ENCODE assay signal across 13 cellular contexts in the genomic region with DNA sequence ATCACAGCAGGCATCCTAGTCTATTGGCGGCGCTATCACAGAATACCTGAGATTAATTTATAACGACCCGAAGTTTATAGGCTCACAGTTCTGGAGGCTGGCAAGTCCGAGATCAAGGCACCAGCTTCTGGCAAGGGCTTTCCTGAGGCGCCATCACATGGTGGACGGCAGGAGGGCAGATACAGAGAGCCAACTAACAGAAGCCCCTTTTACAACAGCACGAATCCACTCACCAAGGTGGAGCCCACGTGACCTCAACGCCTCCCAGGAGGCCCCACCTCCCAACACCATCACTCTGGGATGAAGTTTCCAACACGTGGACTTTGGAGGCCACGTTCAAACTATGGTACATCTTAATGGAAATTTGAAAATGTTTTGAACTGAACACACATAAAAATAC.
DNase-seq lines count a peak whose midpoint lies in the region; ATAC-seq and TF ChIP-seq lines count a peak whose summit lies in the region.
"Had no signal": no experiment of that assay in that cellular context is flagged by ENCODE, and none has a peak within 500 bp of the region (broad histone marks: within the 10 kb centered on the region; RNA-seq: fewer than 3 reads in every experiment).

No MANE protein-coding gene starts in this region.

- H3K4me1 ChIP-seq in SK-N-SH (ENCODE audit: control insufficient read depth in 1 of 2, insufficient read depth in 2 of 2, low read depth in 1 of 2, low read length in 1 of 2), result peaks cover 0 to 28% of the 10 kb centered on the region in 2 experiments; a peak in 1 of 4 replicates
- peaks cover 37 to 80% of the 10 kb centered on the region in 2 donors for H3K4me1 ChIP-seq in naive thymus-derived CD4-positive, alpha-beta T cell (ENCODE audit: control insufficient read depth in 2 of 2, insufficient read depth in 2 of 2, low read length in 2 of 2)

- H3K27me3 ChIP-seq in SK-N-SH (ENCODE audit: insufficient read depth), result no peaks in the 10 kb centered on the region
- no peaks in the 10 kb centered on the region for H3K27me3 ChIP-seq in HL-60 (ENCODE audit: insufficient read depth, poor library complexity, severe bottlenecking)
- no peaks in the 10 kb centered on the region for H3K27me3 ChIP-seq in naive thymus-derived CD4-positive, alpha-beta T cell (ENCODE audit: control insufficient read depth in 2 of 2, insufficient read depth in 2 of 2, low read length in 2 of 2)

- POLR2A ChIA-PET in SK-N-SH (lab: Yijun Ruan, JAX), result no interaction called here
- POLR2A ChIA-PET in naive thymus-derived CD4-positive, alpha-beta T cell (lab: Charles Lee), result interaction anchor here (0.6 to 8.3 kb wide), 2 partner anchors 14 to 182 kb away, joined by 3 to 88 read pairs; no protein-coding TSS in a partner anchor
- POLR2A ChIA-PET in GM10248 (lab: Yijun Ruan, JAX), result no interaction called here

- H3K4me2 ChIP-seq in SK-N-SH, result no peak overlapping the region

- no peaks in the 10 kb centered on the region for H3K9me3 Mint-ChIP-seq in activated T-helper 1 cell treated with anti-CD3 and anti-CD28 coated beads, Interleukin-12 subunit alpha, Interleukin-12 subunit beta, Interleukin-2, Interleukin-4 antibody, amounts not matched to agents 30 ng/mL and 10 ng/mL and 1 ng/mL, durations not matched to agents 14 hours and 24 hours and 36 hours
- peaks cover 0 to 9% (median 0%) of the 10 kb centered on the region in 11 donors for H3K9me3 Mint-ChIP-seq in naive thymus-derived CD4-positive, alpha-beta T cell
- H3K9me3 Mint-ChIP-seq in mesothelial cell of epicardium, result peaks cover 8% of the 10 kb centered on the region

- H3K27ac Mint-ChIP-seq in activated T-helper 1 cell treated with anti-CD3 and anti-CD28 coated beads, Interleukin-12 subunit alpha, Interleukin-12 subunit beta, Interleukin-2, Interleukin-4 antibody, amounts not matched to agents 30 ng/mL and 10 ng/mL and 1 ng/mL, durations not matched to agents 14 hours and 24 hours and 36 hours, result no peak overlapping the region
- peak overlapping the region; percentile 77 to 99 (median 89) for H3K27ac Mint-ChIP-seq in naive thymus-derived CD4-positive, alpha-beta T cell
- no peak overlapping the region for H3K27ac Mint-ChIP-seq in mesothelial cell of epicardium

- peaks cover 67% of the 10 kb centered on the region for H3K4me1 Mint-ChIP-seq in activated T-helper 1 cell treated with anti-CD3 and anti-CD28 coated beads, Interleukin-12 subunit alpha, Interleukin-12 subunit beta, Interleukin-2, Interleukin-4 antibody, amounts not matched to agents 30 ng/mL and 10 ng/mL and 1 ng/mL, durations not matched to agents 14 hours and 24 hours and 36 hours (ENCODE audit: low read depth)
- peaks cover 63 to 89% (median 79%) of the 10 kb centered on the region in 7 donors for H3K4me1 Mint-ChIP-seq in naive thymus-derived CD4-positive, alpha-beta T cell
- H3K4me1 Mint-ChIP-seq in mesothelial cell of epicardium, result peaks cover 17% of the 10 kb centered on the region

- no peaks in the 10 kb centered on the region for H3K9me2 ChIP-seq in SK-N-SH

- peak overlapping the region; percentile 22 for H3K4me3 Mint-ChIP-seq in activated T-helper 1 cell treated with anti-CD3 and anti-CD28 coated beads, Interleukin-12 subunit alpha, Interleukin-12 subunit beta, Interleukin-2, Interleukin-4 antibody, amounts not matched to agents 30 ng/mL and 10 ng/mL and 1 ng/mL, durations not matched to agents 14 hours and 24 hours and 36 hours
- peak overlapping the region; percentile 63 to 97 (median 73) for H3K4me3 Mint-ChIP-seq in naive thymus-derived CD4-positive, alpha-beta T cell
- no peak overlapping the region for H3K4me3 Mint-ChIP-seq in mesothelial cell of epicardium

- H3K79me2 ChIP-seq in SK-N-SH (ENCODE audit: insufficient read depth), result peaks cover 8% of the 10 kb centered on the region

- H3K4me3 ChIP-seq in SK-N-SH (ENCODE audit: low read depth in 2 of 2, low read length in 1 of 2) (no peak overlapping the region; a peak in 1 of 4 replicates), HL-60 (replicated peaks; ENCODE audit: insufficient read depth, low read length) (no peak overlapping the region)
- H3K4me3 ChIP-seq in naive thymus-derived CD4-positive, alpha-beta T cell (ENCODE audit: low read length), result peak overlapping the region; percentile 6

- TF ChIP-seq RAD21 in SK-N-SH (IDR thresholded peaks at IDR 0.05; ENCODE audit: low read length), result peak; percentile 40

- H3K27me3 Mint-ChIP-seq in activated T-helper 1 cell treated with anti-CD3 and anti-CD28 coated beads, Interleukin-12 subunit alpha, Interleukin-12 subunit beta, Interleukin-2, Interleukin-4 antibody, amounts not matched to agents 30 ng/mL and 10 ng/mL and 1 ng/mL, durations not matched to agents 14 hours and 24 hours and 36 hours (ENCODE audit: insufficient read depth), result peaks cover 32% of the 10 kb centered on the region
- H3K27me3 Mint-ChIP-seq in naive thymus-derived CD4-positive, alpha-beta T cell, result peaks cover 0 to 18% (median 0%) of the 10 kb centered on the region in 5 donors
- no peaks in the 10 kb centered on the region for H3K27me3 Mint-ChIP-seq in mesothelial cell of epicardium (ENCODE audit: low read depth)

- H2AFZ ChIP-seq in SK-N-SH (ENCODE audit: low read depth), result no peak overlapping the region

- TF ChIP-seq CTCF in SK-N-SH (IDR thresholded peaks at IDR 0.05) (peak; percentile 36), HL-60 (IDR thresholded peaks at IDR 0.05; ENCODE audit: insufficient read depth, low read length) (no peak), mesothelial cell of epicardium (IDR thresholded peaks at IDR 0.05; ENCODE audit: unreplicated experiment) (no peak), GM10248 (IDR thresholded peaks at IDR 0.05; ENCODE audit: control extremely low read depth, extremely low read depth, low read depth, missing control alignments) (no peak)

- peaks cover 3% of the 10 kb centered on the region; the same call in 1 of the 2 replicates for H4K20me1 ChIP-seq in SK-N-SH (ENCODE audit: insufficient read depth)

- H3K27ac ChIP-seq in SK-N-SH (ENCODE audit: low read depth in 2 of 2, low read length in 1 of 2), result no peak overlapping the region
- H3K27ac ChIP-seq in HL-60 (replicated peaks), result 0 out of 2 replicates have a peak overlapping the region, but pooled peaks have one; percentile 8
- peak overlapping the region; percentile 83 for H3K27ac ChIP-seq in naive thymus-derived CD4-positive, alpha-beta T cell (ENCODE audit: low read depth, low read length)
- H3K27ac ChIP-seq: C4-2B had no signal

- DNase-seq in SK-N-SH, result no peak
- no peak for DNase-seq in HL-60 (ENCODE audit: low read depth in 1 of 2, low spot score in 1 of 2)
- DNase-seq in activated T-helper 1 cell treated with anti-CD3 and anti-CD28 coated beads, Interleukin-12 subunit alpha, Interleukin-12 subunit beta, Interleukin-2, Interleukin-4 antibody, amounts not matched to agents 30 ng/mL and 10 ng/mL and 1 ng/mL, durations not matched to agents 14 hours and 24 hours and 36 hours (ENCODE audit: low spot score), result no peak
- no peak for DNase-seq in naive thymus-derived CD4-positive, alpha-beta T cell
- no peak for DNase-seq in mesothelial cell of epicardium (ENCODE audit: low spot score in 2 of 2, unreplicated experiment in 2 of 2)
- no peak for DNase-seq in GM10248 (ENCODE audit: extremely low spot score)
- no peak for DNase-seq in SIG-M5 (lab: John Stamatoyannopoulos, UW)
- DNase-seq: aorta; GOT3; stimulated activated CD4-positive, alpha-beta T cell treated with anti-CD3 and anti-CD28 coated beads, Interleukin-12 subunit alpha, Interleukin-12 subunit beta, amount 100 ng/mL, for 4 hours; T1000 had no signal

- H3K9me3 ChIP-seq in SK-N-SH, result no peaks in the 10 kb centered on the region
- H3K9me3 ChIP-seq in naive thymus-derived CD4-positive, alpha-beta T cell (ENCODE audit: control insufficient read depth in 2 of 3, low read length in 3 of 3), result no peaks in the 10 kb centered on the region

- intact Hi-C loops in activated T-helper 1 cell treated with anti-CD3 and anti-CD28 coated beads, Interleukin-12 subunit alpha, Interleukin-12 subunit beta, Interleukin-2, Interleukin-4 antibody, amounts not matched to agents 30 ng/mL and 10 ng/mL and 1 ng/mL, durations not matched to agents 14 hours and 24 hours and 36 hours (cut with micrococcal nuclease), result loop anchor here (5.0 kb wide), 2 partner anchors 172 to 258 kb away; no protein-coding TSS in a partner anchor
- intact Hi-C loops in naive thymus-derived CD4-positive, alpha-beta T cell (cut with micrococcal nuclease), result loop anchor here (10.0 kb wide), 4 partner anchors 261 to 429 kb away; a partner anchor contains a TSS

- no peak for TF ChIP-seq EP300 in SK-N-SH (IDR thresholded peaks at IDR 0.05; ENCODE audit: borderline replicate concordance in 1 of 2, low read depth in 1 of 2, low read length in 1 of 2)

- no peak overlapping the region for H3K9ac ChIP-seq in SK-N-SH

- WGBS in SK-N-SH (ENCODE audit: low lambda C conversion rate), result 90% methylated on average over 12 of the region's 12 CpGs

- H3K36me3 Mint-ChIP-seq in activated T-helper 1 cell treated with anti-CD3 and anti-CD28 coated beads, Interleukin-12 subunit alpha, Interleukin-12 subunit beta, Interleukin-2, Interleukin-4 antibody, amounts not matched to agents 30 ng/mL and 10 ng/mL and 1 ng/mL, durations not matched to agents 14 hours and 24 hours and 36 hours (ENCODE audit: low read depth), result peaks cover 14% of the 10 kb centered on the region
- peaks cover 0 to 41% (median 3%) of the 10 kb centered on the region in 5 donors for H3K36me3 Mint-ChIP-seq in naive thymus-derived CD4-positive, alpha-beta T cell
- peaks cover 14% of the 10 kb centered on the region for H3K36me3 Mint-ChIP-seq in mesothelial cell of epicardium

- CTCF ChIA-PET in SK-N-SH (lab: Yijun Ruan, JAX), result interaction anchor here (0.7 kb wide), 1 partner anchor 286 kb away, joined by 3 read pairs; no protein-coding TSS in a partner anchor
- CTCF ChIA-PET in naive thymus-derived CD4-positive, alpha-beta T cell (lab: Charles Lee), result interaction anchor here (0.9 kb wide), 1 partner anchor 14 kb away, joined by 4 read pairs; no protein-coding TSS in a partner anchor
- CTCF ChIA-PET in GM10248 (lab: Yijun Ruan, JAX), result no interaction called here

- peaks cover 0 to 2% of the 10 kb centered on the region in 2 experiments for H3K36me3 ChIP-seq in SK-N-SH (replicated peaks in 1 of 2; ENCODE audit: control insufficient read depth in 1 of 2, insufficient read depth in 2 of 2, low read length in 1 of 2)
- peaks cover 0 to 8% (median 0%) of the 10 kb centered on the region in 3 experiments for H3K36me3 ChIP-seq in naive thymus-derived CD4-positive, alpha-beta T cell (ENCODE audit: control insufficient read depth in 2 of 3, insufficient read depth in 3 of 3, low read length in 3 of 3)

- no peak for ATAC-seq in SK-N-SH treated with all-trans-retinoic acid at 6 μM for 48 hours
- no peak for ATAC-seq in naive thymus-derived CD4-positive, alpha-beta T cell

- H3F3A ChIP-seq in SK-N-SH (replicated peaks; ENCODE audit: insufficient read depth), result no peaks in the 10 kb centered on the region

TF ChIP-seq in SK-N-SH, 30 proteins besides CTCF, POLR2A, EP300 and RAD21:
- TF ChIP-seq SMC3 (IDR thresholded peaks at IDR 0.05; ENCODE audit: low read depth, low read length), result 0 out of 2 replicates have a peak, but pooled peaks have one; percentile 7
- no peak for TF ChIP-seq RXRA (IDR thresholded peaks at IDR 0.05; ENCODE audit: borderline replicate concordance, low read depth)

TF ChIP-seq in SK-N-SH treated with all-trans-retinoic acid at 6 μM for 48 hours, 23 proteins besides CTCF, POLR2A, EP300 and RAD21 (continues in another document):
- TF ChIP-seq OSR1 (CRISPR knock-in tag; IDR thresholded peaks at IDR 0.05), result no peak

Comparison
In these comparisons a context has a peak if more than half of its experiments do, and no peak if none do; other contexts are left out.
1. H3K27ac ChIP-seq: peak in HL-60 (single experiment) and naive thymus-derived CD4-positive, alpha-beta T cell (single experiment); none in SK-N-SH (0 of 2).
2. H3K27ac Mint-ChIP-seq: peak in naive thymus-derived CD4-positive, alpha-beta T cell (9 of 9); none in activated T-helper 1 cell treated with anti-CD3 and anti-CD28 coated beads, Interleukin-12 subunit alpha, Interleukin-12 subunit beta, Interleukin-2, Interleukin-4 antibody, amounts not matched to agents 30 ng/mL and 10 ng/mL and 1 ng/mL, durations not matched to agents 14 hours and 24 hours and 36 hours (single experiment) and mesothelial cell of epicardium (single experiment).